ENCODE assay signal across 20 cellular contexts in the genomic region with DNA sequence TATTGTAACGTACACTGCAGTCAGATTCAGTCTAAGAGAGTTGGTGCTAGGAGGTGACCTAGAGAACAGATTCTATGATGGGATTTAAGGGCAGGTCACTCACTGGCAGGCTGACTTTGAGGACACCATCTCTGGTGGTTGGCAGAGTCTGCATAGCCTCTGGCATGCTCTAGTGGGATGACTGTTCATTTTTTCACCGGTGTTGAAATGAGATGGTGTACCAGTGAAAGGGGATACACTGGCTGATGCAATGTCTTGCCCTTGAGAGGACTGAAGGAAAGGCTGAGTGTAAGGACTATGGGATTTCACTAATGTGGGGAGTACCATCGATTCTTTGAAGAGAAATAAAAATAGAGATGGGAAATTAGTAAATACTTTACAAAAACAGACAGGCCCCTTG.
"Had no signal": no experiment of that assay in that cellular context is flagged by ENCODE, and none has a peak within 500 bp of the region (broad histone marks: within the 10 kb centered on the region; RNA-seq: fewer than 3 reads in every experiment).

No MANE protein-coding gene starts in this region.

- H3K4me1 ChIP-seq: adrenal gland, breast epithelium, tibial artery had no signal

- H3K27me3 ChIP-seq: adrenal gland, breast epithelium, esophagus muscularis mucosa, tibial artery had no signal

- H3K4me3 ChIP-seq: adrenal gland, breast epithelium, esophagus muscularis mucosa, tibial artery had no signal

- H3K9me3 Mint-ChIP-seq: dendritic cell treated with granulocyte-macrophage colony-stimulating factor and Interleukin-4, amounts not matched to agents 40 ng/mL and 50 ng/mL, for 4 days; memory B cell had no signal

- H3K27ac ChIP-seq: adrenal gland, breast epithelium, esophagus muscularis mucosa, tibial artery had no signal

- ATAC-seq: left ventricle myocardium superior; stimulated activated naive CD8-positive, alpha-beta T cell treated with anti-CD3 and anti-CD28 coated beads, Interleukin-15, Interleukin-2, amounts not matched to agents 100 U/mL and 50 U/mL, for 24 hours had no signal

- H3K27ac Mint-ChIP-seq: activated naive CD4-positive, alpha-beta T cell treated with anti-CD3 and anti-CD28 coated beads, Interleukin-2, amount 50 U/mL, for 24 hours; dendritic cell treated with granulocyte-macrophage colony-stimulating factor and Interleukin-4, amounts not matched to agents 40 ng/mL and 50 ng/mL, for 4 days; memory B cell had no signal

- H3K4me1 Mint-ChIP-seq: activated naive CD4-positive, alpha-beta T cell treated with anti-CD3 and anti-CD28 coated beads, Interleukin-2, amount 50 U/mL, for 24 hours; memory B cell had no signal

- H3K36me3 ChIP-seq: adrenal gland, breast epithelium, esophagus muscularis mucosa, tibial artery had no signal

- H3K9me3 ChIP-seq: breast epithelium, esophagus muscularis mucosa, tibial artery had no signal

- H3K36me3 Mint-ChIP-seq: activated naive CD4-positive, alpha-beta T cell treated with anti-CD3 and anti-CD28 coated beads, Interleukin-2, amount 50 U/mL, for 24 hours; memory B cell had no signal

- DNase-seq: activated CD4-positive, alpha-beta T cell treated with anti-CD3 and anti-CD28 coated beads, Interleukin-2, amount 50 U/mL, for 1 hour; activated CD8-positive, alpha-beta memory T cell treated with anti-CD3 and anti-CD28 coated beads for 24 hours; activated gamma-delta T cell; adrenal gland; cerebellar nuclear complex; effector CD8-positive, alpha-beta T cell; foreskin melanocyte; left ventricle myocardium superior; occipital lobe; stimulated activated CD4-positive, alpha-beta T cell treated with anti-CD3 and anti-CD28 coated beads, Interleukin-2, amount 100 ng/mL, for 24 hours; stimulated activated naive CD8-positive, alpha-beta T cell treated with anti-CD3 and anti-CD28 coated beads, Interleukin-15, Interleukin-2, amounts not matched to agents 100 U/mL and 50 U/mL, for 24 hours; substantia nigra; T-helper 1 cell; T1000; tibial artery had no signal

- H3K4me3 Mint-ChIP-seq: activated naive CD4-positive, alpha-beta T cell treated with anti-CD3 and anti-CD28 coated beads, Interleukin-2, amount 50 U/mL, for 24 hours; dendritic cell treated with granulocyte-macrophage colony-stimulating factor and Interleukin-4, amounts not matched to agents 40 ng/mL and 50 ng/mL, for 4 days; memory B cell had no signal

- H3K27me3 Mint-ChIP-seq: dendritic cell treated with granulocyte-macrophage colony-stimulating factor and Interleukin-4, amounts not matched to agents 40 ng/mL and 50 ng/mL, for 4 days; memory B cell had no signal
